In genomic region chr4:10730590-10730989, GRCh38 we compare ENCODE assay signal across 13 cellular contexts. TPM values are rescaled to one million over a fixed set of nuclear protein-coding genes. Genes with fewer than 3 reads are reported as not detected.
DNase-seq lines count a peak whose midpoint lies in the region; ATAC-seq lines count a peak whose summit lies in the region.
"Had no signal": no experiment of that assay in that cellular context is flagged by ENCODE, and none has a peak within 500 bp of the region (broad histone marks: within the 10 kb centered on the region; RNA-seq: fewer than 3 reads in every experiment).

No MANE protein-coding gene starts in this region.

- ATAC-seq in GM18870 (IDR thresholded peaks at IDR 0.05; ENCODE audit: unreplicated experiment), result peak; percentile 55
- ATAC-seq in GM21423 (IDR thresholded peaks at IDR 0.05; ENCODE audit: unreplicated experiment), result peak; percentile 45
- peak; percentile 57 for ATAC-seq in HG03064 (IDR thresholded peaks at IDR 0.05; ENCODE audit: low read depth, unreplicated experiment)

- no peak for DNase-seq in activated naive CD8-positive, alpha-beta T cell treated with anti-CD3 and anti-CD28 coated beads for 36 hours
- no peak for DNase-seq in G401 (ENCODE audit: low spot score)
- no peak for DNase-seq in 8988T
- DNase-seq in effector CD8-positive, alpha-beta T cell (lab: John Stamatoyannopoulos, UW), result no peak
- DNase-seq: activated gamma-delta T cell, colonic mucosa, DMS 273 treated with DMSO at 0.1 percent for 48 hours, mammary epithelial cell had no signal

- no peaks in the 10 kb centered on the region for H3K27me3 Mint-ChIP-seq in activated naive CD8-positive, alpha-beta T cell treated with anti-CD3 and anti-CD28 coated beads for 36 hours

- in situ Hi-C loops in G401 (cut with HindIII; ENCODE audit: low sequenced_read_pairs), result no loop called here

- peaks cover 69% of the 10 kb centered on the region for H3K4me1 Mint-ChIP-seq in activated naive CD8-positive, alpha-beta T cell treated with anti-CD3 and anti-CD28 coated beads for 36 hours

- peaks cover 16% of the 10 kb centered on the region for H3K9me3 Mint-ChIP-seq in activated naive CD8-positive, alpha-beta T cell treated with anti-CD3 and anti-CD28 coated beads for 36 hours

- no peak overlapping the region for H3K4me3 Mint-ChIP-seq in activated naive CD8-positive, alpha-beta T cell treated with anti-CD3 and anti-CD28 coated beads for 36 hours

- peak overlapping the region; percentile 84 for H3K27ac Mint-ChIP-seq in activated naive CD8-positive, alpha-beta T cell treated with anti-CD3 and anti-CD28 coated beads for 36 hours

- peaks cover 7% of the 10 kb centered on the region for H3K36me3 Mint-ChIP-seq in activated naive CD8-positive, alpha-beta T cell treated with anti-CD3 and anti-CD28 coated beads for 36 hours

RNA-seq across cellular contexts. Expression of gene CLNK, which starts 46.0 kb away (rescaled TPM):
- under 1 TPM; 0.32 to 0.35 TPM for total RNA-seq in activated naive CD8-positive, alpha-beta T cell treated with anti-CD3 and anti-CD28 coated beads for 36 hours
- total RNA-seq in G401 (2014; rRNA removed; shearing (Covaris generic)), result not detected in 2 replicates
- total RNA-seq: LHCN-M2; mammary epithelial cell; T-helper 2 cell treated with Interferon-gamma antibody and Interleukin-4, amounts not matched to agents 100 ng/mL and 5 ng/mL, for 36 hours had no signal
